In the genomic region with DNA sequence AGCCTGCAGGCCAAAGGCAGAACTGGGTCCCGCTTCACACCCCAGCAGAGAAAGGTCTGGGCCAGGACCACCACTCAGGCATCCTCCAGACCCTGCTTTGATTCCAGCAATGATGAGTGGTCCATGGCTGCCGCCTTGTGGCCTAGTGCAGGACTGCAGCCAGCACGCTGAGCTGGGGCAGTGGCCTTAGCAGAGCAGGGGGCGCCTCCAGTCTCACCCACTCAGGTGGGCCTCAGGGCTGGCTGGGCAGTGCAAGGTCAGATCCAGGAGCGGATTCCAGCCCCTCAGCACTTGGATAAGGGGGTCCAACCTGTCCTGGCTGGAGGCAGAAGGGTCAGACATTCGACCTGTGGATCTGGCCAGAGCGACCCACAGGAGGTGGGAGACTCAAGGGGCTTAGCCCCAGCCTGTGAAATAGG, we compare ENCODE assay signal across 8 cellular contexts. TPM values are rescaled to one million over a fixed set of nuclear protein-coding genes. Genes with fewer than 3 reads are reported as not detected.
DNase-seq lines count a peak whose midpoint lies in the region; ATAC-seq and TF ChIP-seq lines count a peak whose summit lies in the region.

No MANE protein-coding gene starts in this region.

- H3K27me3 ChIP-seq in lung (ENCODE audit: control insufficient read depth, insufficient read depth): no peaks in the 10 kb centered on the region

- TF ChIP-seq CTCF in choroid plexus epithelial cell (conservative IDR thresholded peaks at IDR 0.05; ENCODE audit: low read depth, low read length): peak; percentile 96
- TF ChIP-seq CTCF in lung (IDR thresholded peaks at IDR 0.05; ENCODE audit: control extremely low read depth, extremely low read depth): peak; percentile 73

- ATAC-seq in lung (ENCODE audit: insufficient read depth, low FRiP score) (peak; percentile 41), HG03571 (IDR thresholded peaks at IDR 0.05; ENCODE audit: unreplicated experiment) (no peak)

- H3K4me3 ChIP-seq in choroid plexus epithelial cell (ENCODE audit: low read depth, low read length) (no peak overlapping the region), lung (no peak overlapping the region)

- 62 to 64% methylated on average over 7 of the region's 7 CpGs for WGBS in lung, 2 donors

- H3K4me1 ChIP-seq in lung (ENCODE audit: control insufficient read depth in 2 of 2, insufficient read depth in 2 of 2, low read length in 2 of 2): no peaks in the 10 kb centered on the region

- peaks cover 0 to 39% of the 10 kb centered on the region in 2 donors for H3K36me3 ChIP-seq in lung (ENCODE audit: control insufficient read depth in 2 of 2, insufficient read depth in 2 of 2, low read length in 2 of 2)

- no peaks in the 10 kb centered on the region for H3K9me3 ChIP-seq in lung (ENCODE audit: control insufficient read depth in 2 of 2, insufficient read depth in 1 of 2, low read length in 1 of 2)

- peak; percentile 44 for DNase-seq in NCI-H748 (lab: John Stamatoyannopoulos, UW; ENCODE audit: unreplicated experiment)
- no peak for DNase-seq in NCI-H748 treated with DMSO at 0.1 percent for 48 hours (lab: John Stamatoyannopoulos, UW)
- peak; percentile 32 for DNase-seq in NCI-H1105 treated with DMSO at 0.1 percent for 48 hours (lab: John Stamatoyannopoulos, UW)
- peak; percentile 81 for DNase-seq in activated CD4-positive, alpha-beta T cell treated with anti-CD3 and anti-CD28 coated beads for 48 hours
- peak; percentile 60 for DNase-seq in choroid plexus epithelial cell (ENCODE audit: low read depth)
- DNase-seq in lung (ENCODE audit: low spot score): peak; percentile 49
- peak; percentile 24 to 27 for DNase-seq in stimulated activated CD8-positive, alpha-beta memory T cell treated with anti-CD3 and anti-CD28 coated beads, Interleukin-15, amount 100 ng/mL, for 4 hours (ENCODE audit: low read depth in 2 of 2)

- H3K27ac ChIP-seq in lung (ENCODE audit: low read depth in 1 of 2, low read length in 1 of 2): no peak overlapping the region

RNA-seq across cellular contexts. Expression of gene PDE2A, which starts 9.6 kb away (rescaled TPM):
- total RNA-seq in lung: 10 to 100 TPM; 16.7 to 20.5 TPM
- polyA plus RNA-seq in lung: 1 to 10 TPM; 7.7 to 8.7 TPM
